ENCODE assay signal across 17 cellular contexts in genomic region chr5:109326864-109327263, GRCh38.
"Had no signal": no experiment of that assay in that cellular context is flagged by ENCODE, and none has a peak within 500 bp of the region (broad histone marks: within the 10 kb centered on the region; RNA-seq: fewer than 3 reads in every experiment).

No MANE protein-coding gene starts in this region.

- H3K4me1 Mint-ChIP-seq: activated T-helper 17 cell treated with anti-CD3 and anti-CD28 coated beads, Interleukin-2, amount 50 U/mL, for 72 hours; memory B cell; T-cell had no signal

- H3K27ac Mint-ChIP-seq: activated T-helper 17 cell treated with anti-CD3 and anti-CD28 coated beads, Interleukin-2, amount 50 U/mL, for 72 hours; memory B cell; T-cell had no signal

- DNase-seq: activated CD4-positive, alpha-beta T cell treated with anti-CD3 and anti-CD28 coated beads, Interleukin-2, amount 50 U/mL, for 48 hours; activated CD4-positive, CD25-positive, alpha-beta regulatory T cell treated with anti-CD3 and anti-CD28 coated beads, Interleukin-2, amount 50 U/mL, for 72 hours; activated naive CD4-positive, alpha-beta T cell treated with Interleukin-2 at 50 U/mL for 16 hours; foreskin melanocyte; naive thymus-derived CD8-positive, alpha-beta T cell; SK-N-SH; small intestine; stimulated activated CD4-positive, alpha-beta T cell treated with anti-CD3 and anti-CD28 coated beads, Interleukin-4, amount 100 ng/mL, for 4 hours; stimulated activated CD8-positive, alpha-beta memory T cell treated with anti-CD3 and anti-CD28 coated beads, Interleukin-4, amount 100 ng/mL, for 48 hours; stimulated activated naive CD4-positive, alpha-beta T cell treated with Interleukin-2 at 50 U/mL for 16 hours; T-cell; T1000 had no signal

- H3K4me3 Mint-ChIP-seq: activated T-helper 17 cell treated with anti-CD3 and anti-CD28 coated beads, Interleukin-2, amount 50 U/mL, for 72 hours; memory B cell; naive thymus-derived CD8-positive, alpha-beta T cell; T-cell had no signal

- H3K9me3 Mint-ChIP-seq: activated T-helper 17 cell treated with anti-CD3 and anti-CD28 coated beads, Interleukin-2, amount 50 U/mL, for 72 hours; memory B cell; naive thymus-derived CD8-positive, alpha-beta T cell; T-cell had no signal

- H3K4me3 ChIP-seq: cardiac muscle cell, right atrium auricular region had no signal

- H3K9me3 ChIP-seq: neutrophil, right atrium auricular region, SK-N-SH had no signal

- H3K36me3 ChIP-seq: cardiac muscle cell, right atrium auricular region had no signal

- H3K27me3 Mint-ChIP-seq: activated T-helper 17 cell treated with anti-CD3 and anti-CD28 coated beads, Interleukin-2, amount 50 U/mL, for 72 hours; memory B cell; naive thymus-derived CD8-positive, alpha-beta T cell; T-cell had no signal

- ATAC-seq: activated T-helper 17 cell treated with anti-CD3 and anti-CD28 coated beads, Interleukin-2, amount 50 U/mL, for 72 hours; naive thymus-derived CD8-positive, alpha-beta T cell; T-cell had no signal

- H3K27me3 ChIP-seq: cardiac muscle cell, neutrophil, right atrium auricular region had no signal

- H3K27ac ChIP-seq: cardiac muscle cell, neutrophil, right atrium auricular region had no signal
